In the genomic region with DNA sequence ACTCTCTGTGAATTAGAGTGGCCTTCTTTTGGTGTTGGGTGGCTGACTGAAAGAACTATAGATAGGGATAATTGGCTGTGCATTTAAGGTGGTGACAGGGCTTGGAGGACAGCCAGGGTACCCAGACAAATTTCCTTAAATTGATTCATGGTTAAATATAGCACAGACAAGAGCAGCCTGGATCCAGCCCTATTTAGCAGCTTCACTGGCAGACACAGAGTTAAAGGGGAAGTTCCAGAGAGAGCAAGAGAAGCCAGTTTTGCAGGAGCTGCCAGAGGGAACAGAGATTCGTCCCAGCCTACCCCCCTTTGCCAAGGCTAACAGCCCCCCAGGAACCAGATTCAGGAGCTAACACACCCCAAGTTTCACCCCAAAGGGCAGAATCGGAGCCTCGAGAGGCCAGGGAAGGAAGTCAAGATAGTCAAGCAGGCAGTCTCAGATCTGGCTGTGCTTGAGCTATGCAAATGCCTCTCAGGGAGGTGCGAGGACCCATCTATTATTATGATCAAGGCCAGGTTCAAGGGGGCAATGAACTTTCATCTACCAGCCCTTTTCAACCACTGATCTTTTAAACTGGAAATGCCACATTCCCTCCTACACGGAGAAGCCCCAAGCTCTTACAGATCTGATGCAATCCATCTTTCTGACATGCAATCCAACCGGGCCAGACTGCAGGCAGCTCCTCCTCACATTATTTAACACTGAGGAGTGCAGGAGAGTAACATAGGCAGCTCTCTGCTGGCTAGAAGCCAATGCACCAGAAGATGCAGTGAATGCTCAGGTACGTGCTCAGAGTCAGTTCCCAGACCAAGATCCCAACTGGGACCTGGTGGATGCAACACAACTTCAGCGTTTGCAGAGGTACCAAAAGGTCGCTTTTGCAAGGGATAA, we compare ENCODE assay signal across 1 cellular context.
TF ChIP-seq lines count a peak whose summit lies in the region.

No MANE protein-coding gene starts in this region.

TF ChIP-seq in K562, 482 proteins besides CTCF, POLR2A, EP300 and RAD21 (continues in another document):
- TF ChIP-seq DEAF1 (CRISPR knock-in tag; IDR thresholded peaks at IDR 0.05) (no peak), NCOA2 (IDR thresholded peaks at IDR 0.05; ENCODE audit: partially characterized antibody in 2 of 2) (no peak), CEBPG (CRISPR knock-in tag; IDR thresholded peaks at IDR 0.05) (peak; percentile 98), CEBPG (tag; conservative IDR thresholded peaks at IDR 0.05 in 1 of 2, IDR thresholded peaks at IDR 0.05 in 1 of 2) (peak; percentile 94 to 99), NRF1 (conservative IDR thresholded peaks at IDR 0.05 in 1 of 2, IDR thresholded peaks at IDR 0.05 in 1 of 2) (peak in 1 of 2 experiments; percentile 45; a peak in 1 of 4 replicates), HMG20A (CRISPR knock-in tag; conservative IDR thresholded peaks at IDR 0.05) (no peak), RREB1 (CRISPR knock-in tag; IDR thresholded peaks at IDR 0.05) (0 out of 2 replicates have a peak, but pooled peaks have one; percentile 35), SMAD4 (CRISPR knock-in tag; conservative IDR thresholded peaks at IDR 0.05) (0 out of 2 replicates have a peak, but pooled peaks have one; percentile 14), NFRKB (IDR thresholded peaks at IDR 0.05; ENCODE audit: low read depth) (peak; percentile 50; the same call in 1 of the 2 replicates), FOSL1 (tag; conservative IDR thresholded peaks at IDR 0.05) (0 out of 2 replicates have a peak, but pooled peaks have one; percentile 17), EP400 (IDR thresholded peaks at IDR 0.05) (peak; percentile 58), ZSCAN32 (CRISPR knock-in tag; IDR thresholded peaks at IDR 0.05) (peak; percentile 97), CTBP1 (IDR thresholded peaks at IDR 0.05; ENCODE audit: borderline replicate concordance) (peak; percentile 46; the same call in 1 of the 2 replicates), PHF20 (IDR thresholded peaks at IDR 0.05; ENCODE audit: partially characterized antibody) (no peak), TCF7 (IDR thresholded peaks at IDR 0.05; ENCODE audit: borderline replicate concordance) (no peak), RAD51 (IDR thresholded peaks at IDR 0.05; ENCODE audit: borderline replicate concordance, low read depth) (no peak), MTA1 (IDR thresholded peaks at IDR 0.05; ENCODE audit: borderline replicate concordance) (no peak), IFI16 (CRISPR knock-in tag; IDR thresholded peaks at IDR 0.05) (no peak), ATF4 (CRISPR knock-in tag; IDR thresholded peaks at IDR 0.05) (peak; percentile 98), MAZ (CRISPR knock-in tag; conservative IDR thresholded peaks at IDR 0.05 in 1 of 2, IDR thresholded peaks at IDR 0.05 in 1 of 2) (peak; percentile 8 to 9; a peak in 1 of 4 replicates), ATF7 (IDR thresholded peaks at IDR 0.05) (peak; percentile 79), NFIC (IDR thresholded peaks at IDR 0.05) (peak; percentile 80), TEAD2 (tag; IDR thresholded peaks at IDR 0.05) (no peak), NR2C2 (CRISPR knock-in tag; IDR thresholded peaks at IDR 0.05) (no peak), NR2C2 (tag; IDR thresholded peaks at IDR 0.05) (peak; percentile 52; the same call in 1 of the 2 replicates), SP2 (IDR thresholded peaks at IDR 0.05; ENCODE audit: extremely low read depth, low read depth, low read length, poor library complexity, severe bottlenecking) (no peak)
- TF ChIP-seq, protein P1, sequence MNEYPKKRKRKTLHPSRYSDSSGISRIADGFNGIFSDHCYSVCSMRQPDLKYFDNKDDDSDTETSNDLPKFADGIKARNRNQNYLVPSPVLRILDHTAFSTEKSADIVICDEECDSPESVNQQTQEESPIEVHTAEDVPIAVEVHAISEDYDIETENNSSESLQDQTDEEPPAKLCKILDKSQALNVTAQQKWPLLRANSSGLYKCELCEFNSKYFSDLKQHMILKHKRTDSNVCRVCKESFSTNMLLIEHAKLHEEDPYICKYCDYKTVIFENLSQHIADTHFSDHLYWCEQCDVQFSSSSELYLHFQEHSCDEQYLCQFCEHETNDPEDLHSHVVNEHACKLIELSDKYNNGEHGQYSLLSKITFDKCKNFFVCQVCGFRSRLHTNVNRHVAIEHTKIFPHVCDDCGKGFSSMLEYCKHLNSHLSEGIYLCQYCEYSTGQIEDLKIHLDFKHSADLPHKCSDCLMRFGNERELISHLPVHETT (CRISPR knock-in tag; conservative IDR thresholded peaks at IDR 0.05 in 1 of 2, IDR thresholded peaks at IDR 0.05 in 1 of 2): no peak
- TF ChIP-seq, protein P2, sequence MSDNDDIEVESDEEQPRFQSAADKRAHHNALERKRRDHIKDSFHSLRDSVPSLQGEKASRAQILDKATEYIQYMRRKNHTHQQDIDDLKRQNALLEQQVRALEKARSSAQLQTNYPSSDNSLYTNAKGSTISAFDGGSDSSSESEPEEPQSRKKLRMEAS (CRISPR knock-in tag; IDR thresholded peaks at IDR 0.05): no peak
- TF ChIP-seq, protein P3, sequence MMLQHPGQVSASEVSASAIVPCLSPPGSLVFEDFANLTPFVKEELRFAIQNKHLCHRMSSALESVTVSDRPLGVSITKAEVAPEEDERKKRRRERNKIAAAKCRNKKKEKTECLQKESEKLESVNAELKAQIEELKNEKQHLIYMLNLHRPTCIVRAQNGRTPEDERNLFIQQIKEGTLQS (IDR thresholded peaks at IDR 0.05): peak; percentile 86
- TF ChIP-seq, protein P3 (CRISPR knock-in tag; conservative IDR thresholded peaks at IDR 0.05): no peak
- TF ChIP-seq, protein P4, sequence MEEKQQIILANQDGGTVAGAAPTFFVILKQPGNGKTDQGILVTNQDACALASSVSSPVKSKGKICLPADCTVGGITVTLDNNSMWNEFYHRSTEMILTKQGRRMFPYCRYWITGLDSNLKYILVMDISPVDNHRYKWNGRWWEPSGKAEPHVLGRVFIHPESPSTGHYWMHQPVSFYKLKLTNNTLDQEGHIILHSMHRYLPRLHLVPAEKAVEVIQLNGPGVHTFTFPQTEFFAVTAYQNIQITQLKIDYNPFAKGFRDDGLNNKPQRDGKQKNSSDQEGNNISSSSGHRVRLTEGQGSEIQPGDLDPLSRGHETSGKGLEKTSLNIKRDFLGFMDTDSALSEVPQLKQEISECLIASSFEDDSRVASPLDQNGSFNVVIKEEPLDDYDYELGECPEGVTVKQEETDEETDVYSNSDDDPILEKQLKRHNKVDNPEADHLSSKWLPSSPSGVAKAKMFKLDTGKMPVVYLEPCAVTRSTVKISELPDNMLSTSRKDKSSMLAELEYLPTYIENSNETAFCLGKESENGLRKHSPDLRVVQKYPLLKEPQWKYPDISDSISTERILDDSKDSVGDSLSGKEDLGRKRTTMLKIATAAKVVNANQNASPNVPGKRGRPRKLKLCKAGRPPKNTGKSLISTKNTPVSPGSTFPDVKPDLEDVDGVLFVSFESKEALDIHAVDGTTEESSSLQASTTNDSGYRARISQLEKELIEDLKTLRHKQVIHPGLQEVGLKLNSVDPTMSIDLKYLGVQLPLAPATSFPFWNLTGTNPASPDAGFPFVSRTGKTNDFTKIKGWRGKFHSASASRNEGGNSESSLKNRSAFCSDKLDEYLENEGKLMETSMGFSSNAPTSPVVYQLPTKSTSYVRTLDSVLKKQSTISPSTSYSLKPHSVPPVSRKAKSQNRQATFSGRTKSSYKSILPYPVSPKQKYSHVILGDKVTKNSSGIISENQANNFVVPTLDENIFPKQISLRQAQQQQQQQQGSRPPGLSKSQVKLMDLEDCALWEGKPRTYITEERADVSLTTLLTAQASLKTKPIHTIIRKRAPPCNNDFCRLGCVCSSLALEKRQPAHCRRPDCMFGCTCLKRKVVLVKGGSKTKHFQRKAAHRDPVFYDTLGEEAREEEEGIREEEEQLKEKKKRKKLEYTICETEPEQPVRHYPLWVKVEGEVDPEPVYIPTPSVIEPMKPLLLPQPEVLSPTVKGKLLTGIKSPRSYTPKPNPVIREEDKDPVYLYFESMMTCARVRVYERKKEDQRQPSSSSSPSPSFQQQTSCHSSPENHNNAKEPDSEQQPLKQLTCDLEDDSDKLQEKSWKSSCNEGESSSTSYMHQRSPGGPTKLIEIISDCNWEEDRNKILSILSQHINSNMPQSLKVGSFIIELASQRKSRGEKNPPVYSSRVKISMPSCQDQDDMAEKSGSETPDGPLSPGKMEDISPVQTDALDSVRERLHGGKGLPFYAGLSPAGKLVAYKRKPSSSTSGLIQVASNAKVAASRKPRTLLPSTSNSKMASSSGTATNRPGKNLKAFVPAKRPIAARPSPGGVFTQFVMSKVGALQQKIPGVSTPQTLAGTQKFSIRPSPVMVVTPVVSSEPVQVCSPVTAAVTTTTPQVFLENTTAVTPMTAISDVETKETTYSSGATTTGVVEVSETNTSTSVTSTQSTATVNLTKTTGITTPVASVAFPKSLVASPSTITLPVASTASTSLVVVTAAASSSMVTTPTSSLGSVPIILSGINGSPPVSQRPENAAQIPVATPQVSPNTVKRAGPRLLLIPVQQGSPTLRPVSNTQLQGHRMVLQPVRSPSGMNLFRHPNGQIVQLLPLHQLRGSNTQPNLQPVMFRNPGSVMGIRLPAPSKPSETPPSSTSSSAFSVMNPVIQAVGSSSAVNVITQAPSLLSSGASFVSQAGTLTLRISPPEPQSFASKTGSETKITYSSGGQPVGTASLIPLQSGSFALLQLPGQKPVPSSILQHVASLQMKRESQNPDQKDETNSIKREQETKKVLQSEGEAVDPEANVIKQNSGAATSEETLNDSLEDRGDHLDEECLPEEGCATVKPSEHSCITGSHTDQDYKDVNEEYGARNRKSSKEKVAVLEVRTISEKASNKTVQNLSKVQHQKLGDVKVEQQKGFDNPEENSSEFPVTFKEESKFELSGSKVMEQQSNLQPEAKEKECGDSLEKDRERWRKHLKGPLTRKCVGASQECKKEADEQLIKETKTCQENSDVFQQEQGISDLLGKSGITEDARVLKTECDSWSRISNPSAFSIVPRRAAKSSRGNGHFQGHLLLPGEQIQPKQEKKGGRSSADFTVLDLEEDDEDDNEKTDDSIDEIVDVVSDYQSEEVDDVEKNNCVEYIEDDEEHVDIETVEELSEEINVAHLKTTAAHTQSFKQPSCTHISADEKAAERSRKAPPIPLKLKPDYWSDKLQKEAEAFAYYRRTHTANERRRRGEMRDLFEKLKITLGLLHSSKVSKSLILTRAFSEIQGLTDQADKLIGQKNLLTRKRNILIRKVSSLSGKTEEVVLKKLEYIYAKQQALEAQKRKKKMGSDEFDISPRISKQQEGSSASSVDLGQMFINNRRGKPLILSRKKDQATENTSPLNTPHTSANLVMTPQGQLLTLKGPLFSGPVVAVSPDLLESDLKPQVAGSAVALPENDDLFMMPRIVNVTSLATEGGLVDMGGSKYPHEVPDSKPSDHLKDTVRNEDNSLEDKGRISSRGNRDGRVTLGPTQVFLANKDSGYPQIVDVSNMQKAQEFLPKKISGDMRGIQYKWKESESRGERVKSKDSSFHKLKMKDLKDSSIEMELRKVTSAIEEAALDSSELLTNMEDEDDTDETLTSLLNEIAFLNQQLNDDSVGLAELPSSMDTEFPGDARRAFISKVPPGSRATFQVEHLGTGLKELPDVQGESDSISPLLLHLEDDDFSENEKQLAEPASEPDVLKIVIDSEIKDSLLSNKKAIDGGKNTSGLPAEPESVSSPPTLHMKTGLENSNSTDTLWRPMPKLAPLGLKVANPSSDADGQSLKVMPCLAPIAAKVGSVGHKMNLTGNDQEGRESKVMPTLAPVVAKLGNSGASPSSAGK (IDR thresholded peaks at IDR 0.05): peak; percentile 56; the same call in 1 of the 2 replicates
